ENCODE assay signal across 10 cellular contexts in the genomic region with DNA sequence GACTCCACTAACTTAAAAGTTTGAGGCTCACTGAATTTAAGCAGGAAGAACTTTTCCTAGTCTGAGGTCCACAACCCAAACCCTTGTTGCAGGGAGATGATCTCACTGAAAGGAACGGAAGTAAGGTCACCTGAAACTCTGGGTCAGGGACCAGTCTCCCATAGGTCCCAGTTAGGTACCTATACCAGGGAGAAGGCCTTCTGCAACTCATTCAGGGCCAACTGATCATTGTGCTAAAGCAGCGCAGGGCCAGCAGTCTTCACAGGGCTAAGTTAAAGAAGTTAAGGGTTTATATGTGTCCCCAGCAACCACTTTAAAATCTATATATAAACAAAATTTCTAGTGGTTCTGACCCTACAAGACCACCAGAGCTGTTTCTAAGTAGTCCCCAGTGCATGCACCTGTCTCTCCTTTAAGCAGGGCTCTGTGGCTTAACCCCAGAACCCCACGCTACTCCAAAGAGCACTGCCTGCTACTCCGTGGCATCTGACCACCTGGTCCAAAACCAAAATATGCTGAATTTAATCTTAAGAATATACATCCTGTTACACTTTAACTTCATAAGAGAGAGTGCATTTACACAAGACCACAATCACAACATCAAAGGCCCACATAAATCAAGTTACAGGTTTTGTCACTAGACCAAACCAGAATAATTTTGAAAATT. TPM values are rescaled to one million over a fixed set of nuclear protein-coding genes. Genes with fewer than 3 reads are reported as not detected.
A peak's percentile ranks its signal among the peaks of the same experiment; 100 is the strongest.
DNase-seq lines count a peak whose midpoint lies in the region; ATAC-seq and TF ChIP-seq lines count a peak whose summit lies in the region.
"Had no signal": no experiment of that assay in that cellular context is flagged by ENCODE, and none has a peak within 500 bp of the region (broad histone marks: within the 10 kb centered on the region; RNA-seq: fewer than 3 reads in every experiment).

No MANE protein-coding gene starts in this region.

- H3K4me3 ChIP-seq in iPS-18a (ENCODE audit: low read length), result peak overlapping the region; percentile 94
- peak overlapping the region; percentile 92 for H3K4me3 ChIP-seq in thoracic aorta

- peaks cover 54% of the 10 kb centered on the region for H3K4me1 Mint-ChIP-seq in activated CD8-positive, alpha-beta memory T cell treated with anti-CD3 and anti-CD28 coated beads, Interleukin-2, amount 10 ng/mL, durations not matched to agents 7 days and 5 days
- H3K4me1 Mint-ChIP-seq in activated CD4-positive, alpha-beta memory T cell treated with anti-CD3 and anti-CD28 coated beads for 36 hours (ENCODE audit: low read depth), result peaks cover 49% of the 10 kb centered on the region

- peaks cover 27% of the 10 kb centered on the region for H3K4me1 ChIP-seq in iPS-18a (ENCODE audit: control insufficient read depth, low read depth, low read length)
- H3K4me1 ChIP-seq in thoracic aorta (ENCODE audit: control insufficient read depth in 1 of 2, low read depth in 2 of 2), result peaks cover 41 to 66% of the 10 kb centered on the region in 2 donors

- H3K9me3 Mint-ChIP-seq in activated CD8-positive, alpha-beta memory T cell treated with anti-CD3 and anti-CD28 coated beads, Interleukin-2, amount 10 ng/mL, durations not matched to agents 7 days and 5 days (ENCODE audit: low read depth), result no peaks in the 10 kb centered on the region
- no peaks in the 10 kb centered on the region for H3K9me3 Mint-ChIP-seq in activated CD4-positive, alpha-beta memory T cell treated with anti-CD3 and anti-CD28 coated beads for 36 hours

- H3K9me3 ChIP-seq in iPS-18a (ENCODE audit: control insufficient read depth, low read depth, low read length), result no peaks in the 10 kb centered on the region
- no peaks in the 10 kb centered on the region for H3K9me3 ChIP-seq in thoracic aorta

- POLR2A ChIA-PET in activated CD4-positive, alpha-beta memory T cell treated with anti-CD3 and anti-CD28 coated beads for 36 hours (lab: Charles Lee), result interaction anchor here (3.0 to 7.0 kb wide), 3 partner anchors 10 to 18 kb away, joined by 16 to 70 read pairs (median 28); partner anchors contain the start of gene PNRC2

- H3K9ac ChIP-seq in iPS-18a (ENCODE audit: low read length), result peak overlapping the region; percentile 99

- H3K36me3 ChIP-seq in iPS-18a (ENCODE audit: control insufficient read depth, low read depth, low read length), result peaks cover 56% of the 10 kb centered on the region
- peaks cover 15% of the 10 kb centered on the region for H3K36me3 ChIP-seq in thoracic aorta

- peaks cover 55% of the 10 kb centered on the region for H3K36me3 Mint-ChIP-seq in activated CD8-positive, alpha-beta memory T cell treated with anti-CD3 and anti-CD28 coated beads, Interleukin-2, amount 10 ng/mL, durations not matched to agents 7 days and 5 days
- H3K36me3 Mint-ChIP-seq in activated CD4-positive, alpha-beta memory T cell treated with anti-CD3 and anti-CD28 coated beads for 36 hours, result peaks cover 59% of the 10 kb centered on the region

- peak overlapping the region; percentile 84 for H3K27ac Mint-ChIP-seq in activated CD8-positive, alpha-beta memory T cell treated with anti-CD3 and anti-CD28 coated beads, Interleukin-2, amount 10 ng/mL, durations not matched to agents 7 days and 5 days
- peak overlapping the region; percentile 81 for H3K27ac Mint-ChIP-seq in activated CD4-positive, alpha-beta memory T cell treated with anti-CD3 and anti-CD28 coated beads for 36 hours

- H3K27me3 ChIP-seq in iPS-18a (ENCODE audit: control insufficient read depth, insufficient read depth, low read length) (no peaks in the 10 kb centered on the region), thoracic aorta (replicated peaks; ENCODE audit: insufficient read depth) (no peaks in the 10 kb centered on the region)

- no peaks in the 10 kb centered on the region for H3K27me3 Mint-ChIP-seq in activated CD8-positive, alpha-beta memory T cell treated with anti-CD3 and anti-CD28 coated beads, Interleukin-2, amount 10 ng/mL, durations not matched to agents 7 days and 5 days
- H3K27me3 Mint-ChIP-seq in activated CD4-positive, alpha-beta memory T cell treated with anti-CD3 and anti-CD28 coated beads for 36 hours, result no peaks in the 10 kb centered on the region

- CTCF ChIA-PET in activated CD8-positive, alpha-beta memory T cell treated with anti-CD3 and anti-CD28 coated beads, Interleukin-2, amount 10 ng/mL, durations not matched to agents 7 days and 5 days (lab: Charles Lee), result interaction anchor here (1.2 to 3.4 kb wide), 3 partner anchors 12 to 51 kb away, joined by 4 to 24 read pairs (median 14); partner anchors contain the start of gene PNRC2
- CTCF ChIA-PET in activated CD4-positive, alpha-beta memory T cell treated with anti-CD3 and anti-CD28 coated beads for 36 hours (lab: Charles Lee), result interaction anchor here (1.4 to 1.8 kb wide), 2 partner anchors 13 to 28 kb away, joined by 5 to 7 read pairs; no protein-coding TSS in a partner anchor

- H3K4me3 Mint-ChIP-seq in activated CD8-positive, alpha-beta memory T cell treated with anti-CD3 and anti-CD28 coated beads, Interleukin-2, amount 10 ng/mL, durations not matched to agents 7 days and 5 days, result peak overlapping the region; percentile 98
- peak overlapping the region; percentile 74 for H3K4me3 Mint-ChIP-seq in activated CD4-positive, alpha-beta memory T cell treated with anti-CD3 and anti-CD28 coated beads for 36 hours

- H3K27ac ChIP-seq in iPS-18a (ENCODE audit: low read length) (no peak overlapping the region), thoracic aorta (peak overlapping the region; percentile 5 to 39)

- DNase-seq in activated CD8-positive, alpha-beta memory T cell treated with anti-CD3 and anti-CD28 coated beads, Interleukin-2, amount 10 ng/mL, durations not matched to agents 7 days and 5 days, result no peak
- no peak for DNase-seq in activated CD8-positive, alpha-beta memory T cell treated with anti-CD3 and anti-CD28 coated beads, Interleukin-2, amount 50 U/mL, for 48 hours
- DNase-seq in activated CD4-positive, alpha-beta memory T cell treated with anti-CD3 and anti-CD28 coated beads for 36 hours, result no peak
- no peak for DNase-seq in thoracic aorta (ENCODE audit: low spot score)
- DNase-seq in effector CD4-positive, alpha-beta T cell, result no peak
- no peak for DNase-seq in MV-4-11 (lab: John Stamatoyannopoulos, UW)
- DNase-seq in GM03348 (ENCODE audit: low spot score), result no peak
- DNase-seq: effector CD8-positive, alpha-beta T cell; NCI-H345 had no signal

- ATAC-seq in activated CD8-positive, alpha-beta memory T cell treated with anti-CD3 and anti-CD28 coated beads, Interleukin-2, amount 10 ng/mL, durations not matched to agents 7 days and 5 days, result no peak
- ATAC-seq in thoracic aorta (ENCODE audit: insufficient number of reproducible peaks, low FRiP score, low read depth), result no peak

- TF ChIP-seq CTCF in thoracic aorta (IDR thresholded peaks at IDR 0.05), result no peak

- intact Hi-C loops in activated CD4-positive, alpha-beta memory T cell treated with anti-CD3 and anti-CD28 coated beads for 36 hours (cut with micrococcal nuclease), result loop anchor here (1.0 kb wide), 1 partner anchor 12 kb away; no protein-coding TSS in a partner anchor

RNA-seq across cellular contexts. Expression of gene SRSF10, which starts 2.8 kb away (rescaled TPM):
- 100 to 1,000 TPM; 221 to 226 TPM for total RNA-seq in activated CD8-positive, alpha-beta memory T cell treated with anti-CD3 and anti-CD28 coated beads, Interleukin-2, amount 10 ng/mL, durations not matched to agents 7 days and 5 days
- total RNA-seq in activated CD4-positive, alpha-beta memory T cell treated with anti-CD3 and anti-CD28 coated beads for 36 hours, result 100 to 1,000 TPM; 175 to 184 TPM
- total RNA-seq in thoracic aorta, result 100 to 1,000 TPM in 1 of 2 donors, 10 to 100 TPM in 1; 73.9 to 126 TPM

RNA-seq across cellular contexts. Expression of gene PNRC2, which starts 17.7 kb away (rescaled TPM):
- 100 to 1,000 TPM; 139 to 147 TPM for total RNA-seq in activated CD8-positive, alpha-beta memory T cell treated with anti-CD3 and anti-CD28 coated beads, Interleukin-2, amount 10 ng/mL, durations not matched to agents 7 days and 5 days
- total RNA-seq in activated CD4-positive, alpha-beta memory T cell treated with anti-CD3 and anti-CD28 coated beads for 36 hours, result 100 to 1,000 TPM; 116 to 120 TPM
- total RNA-seq in thoracic aorta, result 100 to 1,000 TPM in 1 of 2 donors, 10 to 100 TPM in 1; 77.6 to 143 TPM
